1 cellular context compared by ENCODE assay signal in genomic region chr18:79583984-79584401, GRCh38.
TF ChIP-seq lines count a peak whose summit lies in the region.

No MANE protein-coding gene starts in this region.

TF ChIP-seq in HepG2, 621 proteins besides CTCF, POLR2A, EP300 and RAD21 (continued from another document):
- TF ChIP-seq E2F5 (CRISPR knock-in tag; conservative IDR thresholded peaks at IDR 0.05) (no peak), ZNF260 (CRISPR knock-in tag; IDR thresholded peaks at IDR 0.05; ENCODE audit: borderline replicate concordance, low read depth) (no peak), ZMYM3 (CRISPR knock-in tag; IDR thresholded peaks at IDR 0.05) (no peak), KAT2B (IDR thresholded peaks at IDR 0.05; ENCODE audit: borderline replicate concordance, low read depth, low read length) (no peak), RBFOX2 (IDR thresholded peaks at IDR 0.05; ENCODE audit: low read depth, low read length) (no peak), ZBTB46 (CRISPR knock-in tag; IDR thresholded peaks at IDR 0.05; ENCODE audit: borderline replicate concordance) (no peak), NCOA1 (CRISPR knock-in tag; IDR thresholded peaks at IDR 0.05) (no peak), RAD51 (IDR thresholded peaks at IDR 0.05; ENCODE audit: borderline replicate concordance) (no peak), KIAA2018 (CRISPR knock-in tag; IDR thresholded peaks at IDR 0.05; ENCODE audit: borderline replicate concordance) (no peak), CCAR2 (optimal IDR thresholded peaks at IDR 0.05; ENCODE audit: low read depth, low read length) (no peak)
TF ChIP-seq in HepG2: peak in this region for 0.
